Comparison of ENCODE assay signal across 8 cellular contexts in the genomic region with DNA sequence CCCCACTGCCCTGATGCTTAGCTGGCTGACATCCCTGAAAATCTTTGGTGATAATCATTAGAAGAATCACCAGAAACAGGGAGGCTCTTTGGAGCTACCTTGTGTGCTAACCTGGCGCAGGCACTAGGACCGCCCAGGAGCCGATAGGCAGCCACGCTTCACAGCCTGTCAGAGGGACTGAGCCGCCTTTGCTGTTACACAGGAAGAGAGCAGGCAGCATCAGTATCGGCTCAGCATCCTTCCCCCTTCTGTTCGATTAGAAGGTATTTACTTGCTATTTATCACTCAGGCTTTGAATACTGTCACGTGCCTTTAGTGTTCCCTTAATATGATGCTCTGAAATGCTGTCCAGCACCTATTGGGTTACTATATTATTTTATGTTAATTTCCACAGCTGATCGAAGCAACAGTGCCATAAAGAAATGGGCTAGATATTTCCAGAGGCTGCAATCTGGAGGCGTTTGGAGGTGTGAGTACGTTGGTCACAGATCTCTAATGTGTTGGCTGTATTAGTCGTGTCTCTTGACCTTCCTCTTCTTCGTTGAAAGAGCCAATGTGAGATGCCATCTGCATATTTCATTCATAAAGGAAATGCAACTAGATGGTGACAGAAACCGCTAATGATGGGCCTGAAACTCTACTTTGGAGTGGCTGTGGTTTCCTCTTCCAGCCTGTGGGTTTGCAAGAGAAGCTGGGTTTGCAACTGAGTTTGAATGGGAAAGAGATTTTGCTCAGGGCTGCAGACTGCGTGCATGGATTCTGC.
DNase-seq lines count a peak whose midpoint lies in the region; ATAC-seq, FAIRE-seq and TF ChIP-seq lines count a peak whose summit lies in the region.

No MANE protein-coding gene starts in this region.

- H3K36me3 ChIP-seq in small intestine (ENCODE audit: control insufficient read depth in 2 of 2, insufficient read depth in 2 of 2, low read length in 2 of 2): no peaks in the 10 kb centered on the region

- POLR2A ChIA-PET in activated B cell treated with CpG ODN at 0.5 μM for 24 hours (lab: Charles Lee): no interaction called here

- TF ChIP-seq CTCF in D721Med (IDR thresholded peaks at IDR 0.05; ENCODE audit: insufficient read depth, missing control alignments) (no peak), activated B cell treated with CpG ODN at 0.5 μM for 24 hours (IDR thresholded peaks at IDR 0.05) (no peak), epithelial cell of esophagus (IDR thresholded peaks at IDR 0.05; ENCODE audit: insufficient read depth, low read depth, low read length, missing control alignments) (no peak), foreskin fibroblast (IDR thresholded peaks at IDR 0.05; ENCODE audit: low read depth, low read length) (no peak)

- CTCF ChIA-PET in activated B cell treated with CpG ODN at 0.5 μM for 24 hours (lab: Charles Lee): no interaction called here

- ATAC-seq in GM19468 (IDR thresholded peaks at IDR 0.05; ENCODE audit: extremely low read depth, unreplicated experiment) (peak; percentile 79), HG03521 (IDR thresholded peaks at IDR 0.05; ENCODE audit: unreplicated experiment) (peak; percentile 81), activated B cell treated with CpG ODN at 0.5 μM for 24 hours (ENCODE audit: low read depth) (peak; percentile 61)

- no peak overlapping the region for H3K27ac ChIP-seq in small intestine (ENCODE audit: low read depth in 1 of 2, low read length in 1 of 2)

- H3K4me1 ChIP-seq in small intestine (ENCODE audit: control insufficient read depth in 2 of 2, insufficient read depth in 1 of 2, low read depth in 1 of 2, low read length in 1 of 2): no peaks in the 10 kb centered on the region

- intact Hi-C loops in activated B cell treated with CpG ODN at 0.5 μM for 24 hours (cut with micrococcal nuclease): no loop called here

- no peaks in the 10 kb centered on the region for H3K36me3 Mint-ChIP-seq in activated B cell treated with CpG ODN at 0.5 μM for 24 hours (ENCODE audit: low read depth)

- FAIRE-seq in D721Med (lab: Jason Lieb, UNC) (no peak), small intestine (lab: Jason Lieb, UNC) (no peak)

- no peaks in the 10 kb centered on the region for H3K27me3 ChIP-seq in small intestine (ENCODE audit: control insufficient read depth in 2 of 2, insufficient read depth in 2 of 2, low read length in 2 of 2)

- H3K4me3 ChIP-seq in epithelial cell of esophagus (ENCODE audit: low read length) (no peak overlapping the region), small intestine (ENCODE audit: low read depth in 1 of 2, low read length in 2 of 2) (no peak overlapping the region), foreskin fibroblast (ENCODE audit: low read depth in 1 of 2, low read length in 2 of 2) (no peak overlapping the region)

- peak; percentile 48 for DNase-seq in D721Med (ENCODE audit: insufficient read length, low spot score)
- no peak for DNase-seq in activated B cell treated with CpG ODN at 0.5 μM for 24 hours
- peak; percentile 26 for DNase-seq in epithelial cell of esophagus (ENCODE audit: low read depth)
- peak; percentile 7 for DNase-seq in small intestine
- no peak for DNase-seq in foreskin fibroblast
- DNase-seq in NCI-H446 (lab: John Stamatoyannopoulos, UW): no peak

- peaks cover 4% of the 10 kb centered on the region for H3K27me3 Mint-ChIP-seq in activated B cell treated with CpG ODN at 0.5 μM for 24 hours

- peaks cover 11% of the 10 kb centered on the region for H3K4me1 Mint-ChIP-seq in activated B cell treated with CpG ODN at 0.5 μM for 24 hours

- peak overlapping the region; percentile 13 for H3K4me3 Mint-ChIP-seq in activated B cell treated with CpG ODN at 0.5 μM for 24 hours

- H3K27ac Mint-ChIP-seq in activated B cell treated with CpG ODN at 0.5 μM for 24 hours: no peak overlapping the region

- no peaks in the 10 kb centered on the region for H3K9me3 ChIP-seq in small intestine (ENCODE audit: control insufficient read depth, low read depth)

- H3K9me3 Mint-ChIP-seq in activated B cell treated with CpG ODN at 0.5 μM for 24 hours: no peaks in the 10 kb centered on the region

- 19 to 40% (median 33%) methylated on average over 15 of the region's 15 CpGs for WGBS in small intestine, 3 donors

Comparison
In these comparisons a context has a peak if more than half of its experiments do, and no peak if none do; other contexts are left out.
1. DNase-seq: peak in D721Med (single experiment), epithelial cell of esophagus (single experiment) and small intestine (single experiment); none in activated B cell treated with CpG ODN at 0.5 μM for 24 hours (single experiment), foreskin fibroblast (0 of 2) and NCI-H446 (0 of 2).
2. Peak in every context shown above with its lines, with median percentiles within 50 percentile points of each other: ATAC-seq.